In the genomic region with DNA sequence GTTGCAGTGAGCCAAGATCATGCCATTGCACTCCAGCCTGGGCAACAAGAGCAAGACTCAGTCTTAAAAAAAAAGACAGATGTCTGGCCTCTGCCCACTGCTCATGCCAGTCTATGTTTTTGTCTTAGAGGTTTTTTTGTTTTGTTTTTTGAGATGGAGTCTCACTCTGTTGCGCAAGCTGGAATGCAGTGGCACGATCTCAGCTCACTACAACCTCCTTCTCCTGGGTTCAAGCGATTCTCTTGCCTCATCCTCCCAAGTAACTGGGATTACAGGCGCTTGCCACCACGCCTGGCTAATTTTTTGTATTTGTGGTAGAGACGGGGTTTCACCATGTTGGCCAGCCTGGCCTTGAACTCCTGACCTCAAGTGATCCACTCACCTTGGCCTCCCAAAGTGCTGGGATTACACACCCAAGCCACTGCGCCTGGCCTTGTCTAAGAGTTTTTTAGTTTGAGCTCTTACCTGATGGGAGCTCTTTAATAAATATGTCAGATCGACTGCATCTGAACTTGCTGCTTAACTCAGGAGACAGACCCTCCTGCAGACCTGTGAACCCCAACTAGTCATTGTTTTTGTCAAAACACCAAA, we compare ENCODE assay signal across 1 cellular context. TPM values are rescaled to one million over a fixed set of nuclear protein-coding genes. Genes with fewer than 3 reads are reported as not detected.
"Had no signal": no experiment of that assay in that cellular context is flagged by ENCODE, and none has a peak within 500 bp of the region (broad histone marks: within the 10 kb centered on the region; RNA-seq: fewer than 3 reads in every experiment).

No MANE protein-coding gene starts in this region.

RNA-seq across cellular contexts. Expression of a gene that starts 10.8 kb away (rescaled TPM):
- total RNA-seq: chondrocyte had no signal
